14 cellular contexts compared by ENCODE assay signal in the genomic region with DNA sequence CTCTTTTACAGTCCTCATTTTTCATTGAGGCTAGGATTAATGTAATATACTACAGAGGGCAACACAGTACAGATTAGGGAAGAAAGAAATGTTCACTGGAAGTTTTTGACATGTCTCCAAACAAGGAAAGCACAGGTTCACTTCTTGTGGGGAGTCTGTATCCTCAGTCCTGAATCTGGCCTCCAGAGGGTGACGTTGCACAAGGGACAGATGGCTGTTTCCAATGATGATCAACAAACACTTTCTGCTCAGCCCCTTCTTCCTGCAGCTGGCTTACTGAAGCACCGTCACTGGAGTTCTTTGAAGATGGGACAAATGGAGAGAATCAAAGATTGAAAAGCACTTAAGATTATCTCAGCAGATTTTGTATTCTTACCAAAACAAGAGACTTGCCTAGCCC.
DNase-seq lines count a peak whose midpoint lies in the region; ATAC-seq, FAIRE-seq and TF ChIP-seq lines count a peak whose summit lies in the region.
"Had no signal": no experiment of that assay in that cellular context is flagged by ENCODE, and none has a peak within 500 bp of the region (broad histone marks: within the 10 kb centered on the region; RNA-seq: fewer than 3 reads in every experiment).

No MANE protein-coding gene starts in this region.

- H3K27me3 ChIP-seq in HepG2 (ENCODE audit: control insufficient read depth in 1 of 2, insufficient read depth in 2 of 2, low read length in 2 of 2) (no peaks in the 10 kb centered on the region), right lobe of liver (no peaks in the 10 kb centered on the region), dorsolateral prefrontal cortex (peaks cover 0 to 4% (median 0%) of the 10 kb centered on the region in 45 donors), thymus (ENCODE audit: control insufficient read depth, insufficient read depth) (no peaks in the 10 kb centered on the region), neuronal stem cell (ENCODE audit: control insufficient read depth in 3 of 3, insufficient read depth in 3 of 3, low read depth in 1 of 3, low read length in 3 of 3) (no peaks in the 10 kb centered on the region), smooth muscle cell (ENCODE audit: low read depth) (no peaks in the 10 kb centered on the region)
- H3K27me3 ChIP-seq: BE2C, hepatocyte had no signal

- POLR2A ChIA-PET in HepG2 (lab: Yijun Ruan, JAX) = no interaction called here

- H3K9ac ChIP-seq in HepG2 (ENCODE audit: insufficient read depth, low read depth, low read length) (no peak overlapping the region), neuronal stem cell (ENCODE audit: low read depth, low read length, poor library complexity) (no peak overlapping the region), smooth muscle cell (ENCODE audit: low read depth) (no peak overlapping the region)

- H3K4me2 ChIP-seq in HepG2 (ENCODE audit: low read depth, low read length) (no peak overlapping the region), neuronal stem cell (ENCODE audit: insufficient read depth, low read length, poor library complexity, severe bottlenecking) (no peak overlapping the region), smooth muscle cell (no peak overlapping the region)
- H3K4me2 ChIP-seq: hepatocyte had no signal

- no peak overlapping the region for H3K14ac ChIP-seq in neuronal stem cell (ENCODE audit: low read length)

- no peak overlapping the region for H2BK120ac ChIP-seq in neuronal stem cell (ENCODE audit: low read depth, low read length)

- WGBS in HepG2 (ENCODE audit: low lambda C conversion rate) = 16% methylated on average over 2 of the region's 2 CpGs
- 46% methylated on average over 2 of the region's 2 CpGs for WGBS in right lobe of liver (ENCODE audit: insufficient coverage, low coverage, low lambda C conversion rate, missing lambda C conversion rate)
- WGBS in thymus = 22% methylated on average over 2 of the region's 2 CpGs
- WGBS in neuronal stem cell (ENCODE audit: extremely low coverage in 2 of 2, insufficient read length in 2 of 2, insufficient replicate concordance in 1 of 2), 2 donors = no CpG with 5 or more reads among the region's 2 CpGs
- 56% methylated on average over 2 of the region's 2 CpGs for WGBS in smooth muscle cell (ENCODE audit: low lambda C conversion rate)

- no peaks in the 10 kb centered on the region for H3K79me2 ChIP-seq in HepG2 (ENCODE audit: insufficient read depth, low read length)
- no peaks in the 10 kb centered on the region for H3K79me2 ChIP-seq in smooth muscle cell (ENCODE audit: low read depth)
- H3K79me2 ChIP-seq: hepatocyte had no signal

- no peak overlapping the region for H2BK5ac ChIP-seq in neuronal stem cell (ENCODE audit: low read length)

- intact Hi-C loops in HepG2 (cut with micrococcal nuclease; ENCODE audit: unreplicated experiment) = no loop called here
- intact Hi-C loops in right lobe of liver (cut with DNase I) = no loop called here
- intact Hi-C loops in dorsolateral prefrontal cortex (cut with DNase I) = no loop called here

- H3K79me1 ChIP-seq in neuronal stem cell (ENCODE audit: low read depth, low read length) = no peaks in the 10 kb centered on the region

- in situ Hi-C loops in HepG2 (cut with HindIII; ENCODE audit: extremely low pct_ligation_motif_present, low pct_unique_long_range_greater_than_20kb) = no loop called here

- FAIRE-seq in HepG2 (lab: Jason Lieb, UNC) = no peak
- FAIRE-seq: G401.6 had no signal

- H4K91ac ChIP-seq in neuronal stem cell (ENCODE audit: low read depth, low read length, poor library complexity) = no peak overlapping the region

- H4K20me1 ChIP-seq in HepG2 (ENCODE audit: insufficient read depth, low read length) (no peaks in the 10 kb centered on the region), smooth muscle cell (ENCODE audit: low read depth) (no peaks in the 10 kb centered on the region)

- H3K9me3 ChIP-seq in HepG2 (ENCODE audit: low read length) (no peaks in the 10 kb centered on the region), right lobe of liver (no peaks in the 10 kb centered on the region), thymus (ENCODE audit: control insufficient read depth) (no peaks in the 10 kb centered on the region), neuronal stem cell (replicated peaks in 1 of 2; ENCODE audit: control insufficient read depth in 2 of 2, insufficient read depth in 1 of 2, low read depth in 1 of 2, low read length in 2 of 2) (peaks cover 0 to 1% of the 10 kb centered on the region in 2 donors), smooth muscle cell (replicated peaks; ENCODE audit: low read depth) (no peaks in the 10 kb centered on the region)
- H3K9me3 ChIP-seq: BE2C had no signal

- no peak overlapping the region for H3K23ac ChIP-seq in neuronal stem cell (ENCODE audit: low read depth, low read length, poor library complexity)

- TF ChIP-seq EP300 in HepG2 (IDR thresholded peaks at IDR 0.05; ENCODE audit: low read depth in 2 of 2, low read length in 2 of 2) (no peak), HepG2 (CRISPR knock-in tag; IDR thresholded peaks at IDR 0.05; ENCODE audit: borderline replicate concordance) (no peak)

- H3K18ac ChIP-seq in neuronal stem cell (ENCODE audit: low read length) = no peak overlapping the region

- no peak overlapping the region for H3K4ac ChIP-seq in neuronal stem cell (ENCODE audit: low read length)

- CTCF ChIA-PET in HepG2 (lab: Yijun Ruan, JAX; ENCODE audit: low intra/inter-chr PET ratio, low total read pairs) = no interaction called here

- H3F3A ChIP-seq in smooth muscle cell (ENCODE audit: low read depth) = no peaks in the 10 kb centered on the region

- no peak overlapping the region for H4K8ac ChIP-seq in neuronal stem cell (ENCODE audit: low read depth, low read length)

- H3K4me1 ChIP-seq in HepG2 (ENCODE audit: insufficient read depth, low read length) (no peaks in the 10 kb centered on the region), right lobe of liver (no peaks in the 10 kb centered on the region), thymus (ENCODE audit: control insufficient read depth, insufficient read depth, low read length) (no peaks in the 10 kb centered on the region), neuronal stem cell (ENCODE audit: control insufficient read depth in 2 of 2, insufficient read depth in 1 of 2, low read depth in 1 of 2, low read length in 2 of 2) (no peaks in the 10 kb centered on the region), smooth muscle cell (ENCODE audit: low read depth) (no peaks in the 10 kb centered on the region)
- H3K4me1 ChIP-seq: BE2C had no signal

- no peak overlapping the region for H3K27ac ChIP-seq in HepG2 (ENCODE audit: extremely low read length, insufficient read depth, low read length)
- no peak overlapping the region for H3K27ac ChIP-seq in right lobe of liver
- H3K27ac ChIP-seq in dorsolateral prefrontal cortex = no peak overlapping the region
- no peak overlapping the region for H3K27ac ChIP-seq in thymus (ENCODE audit: low read depth)
- no peak overlapping the region for H3K27ac ChIP-seq in neuronal stem cell (replicated peaks; ENCODE audit: low read length)
- no peak overlapping the region for H3K27ac ChIP-seq in smooth muscle cell (ENCODE audit: low read depth)
- H3K27ac ChIP-seq: hepatocyte had no signal

- TF ChIP-seq CTCF in HepG2 (CRISPR knock-in tag; IDR thresholded peaks at IDR 0.05) = no peak
- no peak for TF ChIP-seq CTCF in right lobe of liver (IDR thresholded peaks at IDR 0.05)
- TF ChIP-seq CTCF in dorsolateral prefrontal cortex (IDR thresholded peaks at IDR 0.05 in 54 of 56, conservative IDR thresholded peaks at IDR 0.05 in 2 of 56; ENCODE audit: low read depth in 1 of 56, partially characterized antibody in 56 of 56) = peak in 33 of 56 donors; percentile 11 to 53 (median 32)
- no peak for TF ChIP-seq CTCF in smooth muscle cell (IDR thresholded peaks at IDR 0.05; ENCODE audit: borderline replicate concordance, insufficient read depth, poor library complexity, severe bottlenecking)

- no peak; the same call in 2 of the 3 replicates for ATAC-seq in HepG2
- no peak for ATAC-seq in right lobe of liver
- ATAC-seq in HG03139 (IDR thresholded peaks at IDR 0.05; ENCODE audit: unreplicated experiment) = no peak
- ATAC-seq: stimulated activated naive B cell treated with anti-CD40 and anti-IgM and Interleukin-4, amounts not matched to agents 10 μg/mL and 1 μg/mL and 100 μg/mL, for 72 hours had no signal

- H2BK12ac ChIP-seq in neuronal stem cell (ENCODE audit: low read length) = no peak overlapping the region

- H2AFZ ChIP-seq in HepG2 (ENCODE audit: low read length) = no peak overlapping the region
- no peak overlapping the region for H2AFZ ChIP-seq in neuronal stem cell (ENCODE audit: low read length)
- H2AFZ ChIP-seq in smooth muscle cell (ENCODE audit: low read depth) = no peak overlapping the region
- H2AFZ ChIP-seq: hepatocyte had no signal

- TF ChIP-seq RAD21 in HepG2 (CRISPR knock-in tag; IDR thresholded peaks at IDR 0.05) = no peak

- H2BK15ac ChIP-seq in neuronal stem cell (ENCODE audit: low read length) = no peak overlapping the region

- H3K36me3 ChIP-seq in HepG2 (replicated peaks in 1 of 2; ENCODE audit: control insufficient read depth in 1 of 2, insufficient read depth in 2 of 2, low read length in 2 of 2) = no peaks in the 10 kb centered on the region
- no peaks in the 10 kb centered on the region for H3K36me3 ChIP-seq in right lobe of liver
- no peaks in the 10 kb centered on the region for H3K36me3 ChIP-seq in thymus (ENCODE audit: control insufficient read depth, insufficient read depth)
- H3K36me3 ChIP-seq in neuronal stem cell (replicated peaks in 1 of 2; ENCODE audit: control insufficient read depth in 2 of 2, insufficient read depth in 2 of 2, low read length in 2 of 2) = no peaks in the 10 kb centered on the region
- H3K36me3 ChIP-seq in smooth muscle cell (ENCODE audit: low read depth) = no peaks in the 10 kb centered on the region
- H3K36me3 ChIP-seq: BE2C had no signal

- TF ChIP-seq POLR2A in HepG2 (IDR thresholded peaks at IDR 0.05; ENCODE audit: insufficient read depth in 1 of 2, low read depth in 2 of 2, low read length in 2 of 2) (no peak), right lobe of liver (IDR thresholded peaks at IDR 0.05) (no peak)

- H3K4me3 ChIP-seq in HepG2 (replicated peaks in 1 of 3; ENCODE audit: insufficient read depth in 1 of 3, low read depth in 2 of 3, low read length in 3 of 3) = no peak overlapping the region
- H3K4me3 ChIP-seq in right lobe of liver = no peak overlapping the region
- H3K4me3 ChIP-seq in dorsolateral prefrontal cortex = no peak overlapping the region
- H3K4me3 ChIP-seq in thymus (ENCODE audit: low read length) = peak overlapping the region; percentile 29
- H3K4me3 ChIP-seq in neuronal stem cell (ENCODE audit: low read length in 2 of 2) = no peak overlapping the region
- H3K4me3 ChIP-seq in smooth muscle cell = no peak overlapping the region
- H3K4me3 ChIP-seq: hepatocyte had no signal

- no peak overlapping the region for H2AK5ac ChIP-seq in neuronal stem cell (ENCODE audit: low read depth, low read length)

- BruUV-seq in HepG2 (replicated peaks; lab: Mats Ljungman, UMichigan) = no TSS peak

- DNase-seq in HepG2 (ENCODE audit: low spot score) (no peak), right lobe of liver (no peak), NCI-H82 treated with DMSO at 0.1 percent for 48 hours (lab: John Stamatoyannopoulos, UW; ENCODE audit: unreplicated experiment) (peak; percentile 52), dorsolateral prefrontal cortex (peak in 1 of 10 donors; percentile 30), neuronal stem cell (ENCODE audit: low spot score) (no peak), smooth muscle cell (lab: John Stamatoyannopoulos, UW; ENCODE audit: unreplicated experiment) (no peak)
- DNase-seq: activated CD4-positive, alpha-beta T cell treated with anti-CD3 and anti-CD28 coated beads, Interleukin-2, amount 50 U/mL, for 4 hours; BE2C; stimulated activated CD4-positive, alpha-beta T cell treated with anti-CD3 and anti-CD28 coated beads, Interleukin-1b, Interleukin-23, amount 100 ng/mL, for 48 hours; stimulated activated naive B cell treated with anti-CD40 and anti-IgM and Interleukin-4, amounts not matched to agents 10 μg/mL and 1 μg/mL and 100 μg/mL, for 72 hours had no signal

Comparison
In these comparisons a context has a peak if more than half of its experiments do, and no peak if none do; other contexts are left out.
1. CTCF ChIP-seq: peak in dorsolateral prefrontal cortex (33 of 56); none in HepG2 (single experiment), right lobe of liver (0 of 4) and smooth muscle cell (single experiment).